Comparison of ENCODE assay signal across 21 cellular contexts in genomic region chr11:20909995-20910726, GRCh38.
"Had no signal": no experiment of that assay in that cellular context is flagged by ENCODE, and none has a peak within 500 bp of the region (broad histone marks: within the 10 kb centered on the region; RNA-seq: fewer than 3 reads in every experiment).

No MANE protein-coding gene starts in this region.

- H3K36me3 Mint-ChIP-seq: activated naive CD4-positive, alpha-beta T cell treated with anti-CD3 and anti-CD28 coated beads, Interleukin-2, amount 50 U/mL, for 72 hours; immature natural killer cell; naive thymus-derived CD4-positive, alpha-beta T cell; type B pancreatic cell had no signal

- H3K36me3 ChIP-seq: adrenal gland, breast epithelium, gastrocnemius medialis, heart left ventricle, ovary, WERI-Rb-1 had no signal

- H3K27me3 ChIP-seq: adrenal gland, breast epithelium, gastrocnemius medialis, heart left ventricle, ovary, testis had no signal

- H3K4me1 Mint-ChIP-seq: immature natural killer cell; naive thymus-derived CD4-positive, alpha-beta T cell; stimulated activated naive CD8-positive, alpha-beta T cell treated with anti-CD3 and anti-CD28 coated beads, Interleukin-15, amount 100 ng/mL, for 72 hours had no signal

- ATAC-seq: activated naive CD4-positive, alpha-beta T cell treated with anti-CD3 and anti-CD28 coated beads, Interleukin-2, amount 50 U/mL, for 72 hours; gastrocnemius medialis; heart left ventricle; left ventricle myocardium superior; naive thymus-derived CD4-positive, alpha-beta T cell; psoas muscle; right cardiac atrium; stimulated activated naive CD8-positive, alpha-beta T cell treated with anti-CD3 and anti-CD28 coated beads, Interleukin-15, amount 100 ng/mL, for 72 hours had no signal

- DNase-seq: activated CD4-positive, alpha-beta T cell treated with anti-CD3 and anti-CD28 coated beads, Interleukin-2, amount 50 U/mL, for 4 hours; activated gamma-delta T cell treated with Interleukin-2 at 50 U/mL for 16 hours; adrenal gland; cerebellar nuclear complex; cortex of kidney; gastrocnemius medialis; heart left ventricle; immature natural killer cell; left ventricle myocardium superior; mesenchymal stem cell; naive thymus-derived CD4-positive, alpha-beta T cell; ovary; psoas muscle; stimulated activated naive CD8-positive, alpha-beta T cell treated with anti-CD3 and anti-CD28 coated beads, Interleukin-15, amount 100 ng/mL, for 72 hours; testis; WERI-Rb-1 had no signal

- H3K9me3 ChIP-seq: adrenal gland, gastrocnemius medialis, ovary, testis had no signal

- H3K27me3 Mint-ChIP-seq: naive thymus-derived CD4-positive, alpha-beta T cell; stimulated activated naive CD8-positive, alpha-beta T cell treated with anti-CD3 and anti-CD28 coated beads, Interleukin-15, amount 100 ng/mL, for 72 hours; type B pancreatic cell had no signal

- H3K4me1 ChIP-seq: adrenal gland, breast epithelium, gastrocnemius medialis, heart left ventricle, psoas muscle, testis had no signal

- H3K4me3 ChIP-seq: adrenal gland, breast epithelium, gastrocnemius medialis, heart left ventricle, ovary, psoas muscle, skin epidermis, testis had no signal

- H3K27ac Mint-ChIP-seq: activated naive CD4-positive, alpha-beta T cell treated with anti-CD3 and anti-CD28 coated beads, Interleukin-2, amount 50 U/mL, for 72 hours; immature natural killer cell; naive thymus-derived CD4-positive, alpha-beta T cell; stimulated activated naive CD8-positive, alpha-beta T cell treated with anti-CD3 and anti-CD28 coated beads, Interleukin-15, amount 100 ng/mL, for 72 hours; type B pancreatic cell had no signal

- H3K27ac ChIP-seq: adrenal gland, breast epithelium, gastrocnemius medialis, heart left ventricle, ovary, psoas muscle, skin epidermis, testis, WERI-Rb-1 had no signal

- H3K4me3 Mint-ChIP-seq: immature natural killer cell; naive thymus-derived CD4-positive, alpha-beta T cell; stimulated activated naive CD8-positive, alpha-beta T cell treated with anti-CD3 and anti-CD28 coated beads, Interleukin-15, amount 100 ng/mL, for 72 hours; type B pancreatic cell had no signal
